ENCODE assay signal across 8 cellular contexts in genomic region chr19:23273022-23273593, GRCh38. TPM values are rescaled to one million over a fixed set of nuclear protein-coding genes. Genes with fewer than 3 reads are reported as not detected.
DNase-seq lines count a peak whose midpoint lies in the region; ATAC-seq, FAIRE-seq and TF ChIP-seq lines count a peak whose summit lies in the region.

No MANE protein-coding gene starts in this region.

- H3K4me3 ChIP-seq in hepatocyte (peak overlapping the region; percentile 92), small intestine (ENCODE audit: low read depth in 1 of 2, low read length in 2 of 2) (peak overlapping the region; percentile 83 to 88)

- H3K9me2 ChIP-seq in hepatocyte (replicated peaks; ENCODE audit: insufficient read depth): no peaks in the 10 kb centered on the region

- TF ChIP-seq CTCF in hepatocyte (IDR thresholded peaks at IDR 0.05; ENCODE audit: poor library complexity): no peak

- peaks cover 40% of the 10 kb centered on the region for H3K79me2 ChIP-seq in hepatocyte

- H3K4me1 ChIP-seq in hepatocyte (ENCODE audit: insufficient read depth) (peaks cover 12% of the 10 kb centered on the region), small intestine (ENCODE audit: control insufficient read depth in 2 of 2, insufficient read depth in 1 of 2, low read depth in 1 of 2, low read length in 1 of 2) (no peaks in the 10 kb centered on the region)

- H3K36me3 ChIP-seq in hepatocyte (replicated peaks; ENCODE audit: insufficient read depth, low read depth): no peaks in the 10 kb centered on the region
- H3K36me3 ChIP-seq in small intestine (ENCODE audit: control insufficient read depth in 2 of 2, insufficient read depth in 2 of 2, low read length in 2 of 2): no peaks in the 10 kb centered on the region

- peaks cover 4% of the 10 kb centered on the region for H4K20me1 ChIP-seq in hepatocyte (ENCODE audit: insufficient read depth, poor library complexity, severe bottlenecking)

- peak; percentile 9 for DNase-seq in stimulated activated CD4-positive, alpha-beta T cell treated with anti-CD3 and anti-CD28 coated beads, Interleukin-4, amount 100 ng/mL, for 24 hours
- no peak for DNase-seq in stimulated activated CD4-positive, alpha-beta T cell treated with anti-CD3 and anti-CD28 coated beads, Interleukin-15, amount 100 ng/mL, for 24 hours
- peak; percentile 20 for DNase-seq in activated naive CD4-positive, alpha-beta T cell treated with anti-CD3 and anti-CD28 coated beads, Interleukin-2, amount 50 U/mL, for 16 hours
- DNase-seq in hepatocyte (ENCODE audit: low spot score) (no peak), small intestine (no peak), NCI-H2029 (lab: John Stamatoyannopoulos, UW) (no peak)

- H2AFZ ChIP-seq in hepatocyte: peak overlapping the region; percentile 91

- FAIRE-seq in small intestine (lab: Jason Lieb, UNC): no peak

- H3K4me2 ChIP-seq in hepatocyte: peak overlapping the region; percentile 72

- WGBS in hepatocyte (ENCODE audit: low lambda C conversion rate, missing lambda C conversion rate): 0% methylated on average over 10 of the region's 10 CpGs
- 1 to 3% (median 1%) methylated on average over 10 of the region's 10 CpGs for WGBS in small intestine, 3 donors

- H3K27me3 ChIP-seq in hepatocyte: no peaks in the 10 kb centered on the region
- H3K27me3 ChIP-seq in small intestine (ENCODE audit: control insufficient read depth in 2 of 2, insufficient read depth in 2 of 2, low read length in 2 of 2): no peaks in the 10 kb centered on the region

- peak overlapping the region; percentile 99 for H3K27ac ChIP-seq in hepatocyte
- peak overlapping the region; percentile 73 to 90 for H3K27ac ChIP-seq in small intestine (ENCODE audit: low read depth in 1 of 2, low read length in 1 of 2)

- H3K9me3 ChIP-seq in hepatocyte (ENCODE audit: low read depth) (no peaks in the 10 kb centered on the region), small intestine (ENCODE audit: control insufficient read depth, low read depth) (no peaks in the 10 kb centered on the region)

- ATAC-seq in GM21576 (IDR thresholded peaks at IDR 0.05; ENCODE audit: unreplicated experiment): no peak
- ATAC-seq in HG02852 (IDR thresholded peaks at IDR 0.05; ENCODE audit: unreplicated experiment): no peak

RNA-seq across cellular contexts. Expression of gene ZNF724, which starts 22.9 kb away (rescaled TPM):
- 6.5 and 11.2 TPM in 2 replicates for total RNA-seq in hepatocyte
- polyA plus RNA-seq in hepatocyte: 0.93 and 2.4 TPM in 2 replicates
- polyA plus RNA-seq in small intestine: 1 to 10 TPM in 1 of 3 donors, under 1 TPM in 1, not detected in 1; 0.27 to 1.1 TPM

Comparison
In these comparisons a context has a peak if more than half of its experiments do, and no peak if none do; other contexts are left out.
1. DNase-seq: peak in stimulated activated CD4-positive, alpha-beta T cell treated with anti-CD3 and anti-CD28 coated beads, Interleukin-4, amount 100 ng/mL, for 24 hours (single experiment) and activated naive CD4-positive, alpha-beta T cell treated with anti-CD3 and anti-CD28 coated beads, Interleukin-2, amount 50 U/mL, for 16 hours (single experiment); none in stimulated activated CD4-positive, alpha-beta T cell treated with anti-CD3 and anti-CD28 coated beads, Interleukin-15, amount 100 ng/mL, for 24 hours (single experiment), hepatocyte (single experiment), small intestine (single experiment) and NCI-H2029 (single experiment).